ENCODE assay signal across 23 cellular contexts in the genomic region with DNA sequence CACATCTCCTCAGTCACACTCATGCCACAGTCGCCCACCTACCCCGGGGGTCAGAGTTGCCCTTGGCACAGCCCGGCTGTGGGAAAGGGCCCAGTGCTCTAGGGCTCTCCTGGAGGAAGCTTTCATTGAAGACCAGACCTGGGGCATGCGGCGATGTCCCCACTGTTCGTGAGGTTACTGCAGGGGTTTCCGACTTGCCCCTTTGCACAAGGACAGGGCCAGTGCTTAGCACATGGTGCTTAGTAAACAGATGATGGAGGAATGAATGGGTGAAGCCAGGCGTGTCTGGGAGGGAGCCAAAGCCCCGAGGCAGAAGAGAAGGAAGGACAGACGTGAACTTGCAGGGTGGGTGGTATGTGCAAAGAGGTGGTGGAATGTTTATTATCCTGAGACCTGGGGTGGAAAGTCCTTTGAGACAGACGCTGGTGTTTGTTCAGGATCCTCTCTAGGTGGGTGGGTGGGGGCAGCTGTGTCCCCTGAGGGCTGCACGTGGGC.
DNase-seq lines count a peak whose midpoint lies in the region; TF ChIP-seq lines count a peak whose summit lies in the region.
"Had no signal": no experiment of that assay in that cellular context is flagged by ENCODE, and none has a peak within 500 bp of the region (broad histone marks: within the 10 kb centered on the region; RNA-seq: fewer than 3 reads in every experiment).

No MANE protein-coding gene starts in this region.

- H3K9me3 Mint-ChIP-seq in type B pancreatic cell: peaks cover 9% of the 10 kb centered on the region

- H3K4me3 Mint-ChIP-seq in type B pancreatic cell: peak overlapping the region; percentile 44
- H3K4me3 Mint-ChIP-seq: activated CD4-positive, alpha-beta T cell treated with anti-CD3 and anti-CD28 coated beads, Interleukin-2, amount 10 ng/mL, durations not matched to agents 7 days and 5 days; activated naive CD4-positive, alpha-beta T cell treated with anti-CD3 and anti-CD28 coated beads for 36 hours; nephron progenitor cell had no signal

- no peak overlapping the region for H3K4me3 ChIP-seq in epithelial cell of esophagus (ENCODE audit: low read length)
- H3K4me3 ChIP-seq: breast epithelium, GM12878, tibial nerve had no signal

- no peak for TF ChIP-seq CTCF in epithelial cell of esophagus (IDR thresholded peaks at IDR 0.05; ENCODE audit: insufficient read depth, low read depth, low read length, missing control alignments)
- TF ChIP-seq CTCF in type B pancreatic cell (conservative IDR thresholded peaks at IDR 0.05): no peak

- H3K36me3 Mint-ChIP-seq in type B pancreatic cell: peaks cover 3% of the 10 kb centered on the region

- peaks cover 17% of the 10 kb centered on the region for H3K4me1 Mint-ChIP-seq in type B pancreatic cell (ENCODE audit: unreplicated experiment)
- H3K4me1 Mint-ChIP-seq: activated CD4-positive, alpha-beta T cell treated with anti-CD3 and anti-CD28 coated beads, Interleukin-2, amount 10 ng/mL, durations not matched to agents 7 days and 5 days had no signal

- H3K27me3 Mint-ChIP-seq in type B pancreatic cell: peaks cover 3% of the 10 kb centered on the region

- H3K27ac Mint-ChIP-seq in type B pancreatic cell: peak overlapping the region; percentile 81
- H3K27ac Mint-ChIP-seq: activated CD4-positive, alpha-beta T cell treated with anti-CD3 and anti-CD28 coated beads, Interleukin-2, amount 10 ng/mL, durations not matched to agents 7 days and 5 days; activated naive CD4-positive, alpha-beta T cell treated with anti-CD3 and anti-CD28 coated beads for 36 hours; nephron progenitor cell had no signal

- peak; percentile 25 for DNase-seq in NCI-H748 (lab: John Stamatoyannopoulos, UW; ENCODE audit: unreplicated experiment)
- DNase-seq in NCI-H748 treated with DMSO at 0.1 percent for 48 hours (lab: John Stamatoyannopoulos, UW): no peak
- DNase-seq in NCI-H345 treated with DMSO at 0.1 percent for 48 hours (lab: John Stamatoyannopoulos, UW; ENCODE audit: unreplicated experiment): peak; percentile 48
- DNase-seq in epithelial cell of esophagus (ENCODE audit: low read depth): peak; percentile 83
- no peak for DNase-seq in type B pancreatic cell (ENCODE audit: extremely low spot score, unreplicated experiment)
- no peak for DNase-seq in hippocampal formation (lab: John Stamatoyannopoulos, UW)
- no peak for DNase-seq in NAMALWA (ENCODE audit: low spot score)
- no peak for DNase-seq in stimulated activated CD4-positive, alpha-beta T cell treated with anti-CD3 and anti-CD28 coated beads, Interleukin-1b, Interleukin-23, amount 100 ng/mL, for 48 hours
- DNase-seq: activated CD4-positive, alpha-beta T cell treated with anti-CD3 and anti-CD28 coated beads, Interleukin-2, amount 10 ng/mL, durations not matched to agents 7 days and 5 days; activated naive CD4-positive, alpha-beta T cell treated with anti-CD3 and anti-CD28 coated beads for 36 hours; amygdala; DMS53; effector memory CD4-positive, alpha-beta T cell; H7; hypothalamus; NCI-H1105; NCI-H2107; NCI-H524; nephron progenitor cell; stimulated activated CD8-positive, alpha-beta memory T cell treated with anti-CD3 and anti-CD28 coated beads, Interleukin-4, amount 100 ng/mL, for 48 hours had no signal

Comparison
In these comparisons a context has a peak if more than half of its experiments do, and no peak if none do; other contexts are left out.
1. DNase-seq: peak in NCI-H748 (single experiment), NCI-H345 treated with DMSO at 0.1 percent for 48 hours (single experiment) and epithelial cell of esophagus (single experiment); none in NCI-H748 treated with DMSO at 0.1 percent for 48 hours (single experiment), type B pancreatic cell (single experiment), hippocampal formation (0 of 2), NAMALWA (single experiment) and stimulated activated CD4-positive, alpha-beta T cell treated with anti-CD3 and anti-CD28 coated beads, Interleukin-1b, Interleukin-23, amount 100 ng/mL, for 48 hours (single experiment).